8 cellular contexts compared by ENCODE assay signal in the genomic region with DNA sequence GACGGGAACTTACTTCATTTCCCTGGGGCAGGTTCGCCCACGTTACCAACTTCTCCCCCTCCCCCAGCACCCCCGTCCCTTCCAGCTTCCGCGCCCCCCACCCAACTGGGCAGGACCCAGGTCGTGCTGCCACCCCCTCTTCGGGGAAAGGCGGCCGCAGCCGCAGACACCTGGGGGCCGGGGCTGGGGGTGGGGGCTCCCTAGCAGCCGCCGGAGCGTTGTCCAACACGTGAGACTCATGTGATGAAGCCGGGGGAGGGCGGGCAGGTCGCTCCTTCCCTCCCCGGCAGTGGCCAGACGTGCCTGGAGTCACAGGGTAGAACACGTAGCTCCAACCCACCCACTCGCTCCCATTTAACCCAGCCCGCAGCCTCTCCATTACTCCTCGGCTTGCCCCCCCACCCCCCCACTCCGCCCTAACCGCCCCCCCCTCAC. TPM values are rescaled to one million over a fixed set of nuclear protein-coding genes. Genes with fewer than 3 reads are reported as not detected.
DNase-seq lines count a peak whose midpoint lies in the region; ATAC-seq and FAIRE-seq lines count a peak whose summit lies in the region.

No MANE protein-coding gene starts in this region.

- in situ Hi-C loops in Caki2 (cut with HindIII; ENCODE audit: low pct_unique_long_range_greater_than_20kb, low sequenced_read_pairs): loop anchor here (10.0 kb wide), 1 partner anchor 244 kb away; no protein-coding TSS in a partner anchor

- DNase-seq in Caki2 (ENCODE audit: low read depth) (peak; percentile 91), HT1080 (ENCODE audit: low read depth) (peak; percentile 94), RCC 7860 (ENCODE audit: low spot score) (peak; percentile 96), fibroblast of peridontal ligament (ENCODE audit: extremely low read depth) (peak; percentile 97), stromal cell of bone marrow (ENCODE audit: low read depth) (peak; percentile 97)
- peak; percentile 93 for DNase-seq in activated T-helper 2 cell treated with anti-CD3 and anti-CD28 coated beads, Interferon-gamma antibody, Interleukin-2, Interleukin-4, amounts not matched to agents 10 μg/mL and 5 μg/mL and 100 μg/mL, durations not matched to agents 14 hours and 24 hours and 36 hours (ENCODE audit: low spot score)
- peak; percentile 100 for DNase-seq in natural killer cell treated with Interleukin-12 subunit alpha and Interleukin-12 subunit beta and Interleukin-15 and Interleukin-18, amount 100 ng/mL, for 72 hours (ENCODE audit: low spot score)

- FAIRE-seq in RCC 7860 (lab: Jason Lieb, UNC): no peak

- H3K4me1 Mint-ChIP-seq in activated T-helper 2 cell treated with anti-CD3 and anti-CD28 coated beads, Interferon-gamma antibody, Interleukin-2, Interleukin-4, amounts not matched to agents 10 μg/mL and 5 μg/mL and 100 μg/mL, durations not matched to agents 14 hours and 24 hours and 36 hours (ENCODE audit: low read depth): peaks cover 36% of the 10 kb centered on the region
- peaks cover 36 to 64% of the 10 kb centered on the region in 2 donors for H3K4me1 Mint-ChIP-seq in natural killer cell treated with Interleukin-12 subunit alpha and Interleukin-12 subunit beta and Interleukin-15 and Interleukin-18, amount 100 ng/mL, for 72 hours (ENCODE audit: low read depth in 2 of 2)

- H3K4me3 Mint-ChIP-seq in activated T-helper 2 cell treated with anti-CD3 and anti-CD28 coated beads, Interferon-gamma antibody, Interleukin-2, Interleukin-4, amounts not matched to agents 10 μg/mL and 5 μg/mL and 100 μg/mL, durations not matched to agents 14 hours and 24 hours and 36 hours (ENCODE audit: low read depth): peak overlapping the region; percentile 99
- peak overlapping the region; percentile 96 for H3K4me3 Mint-ChIP-seq in natural killer cell treated with Interleukin-12 subunit alpha and Interleukin-12 subunit beta and Interleukin-15 and Interleukin-18, amount 100 ng/mL, for 72 hours

- peaks cover 57% of the 10 kb centered on the region for H3K36me3 Mint-ChIP-seq in activated T-helper 2 cell treated with anti-CD3 and anti-CD28 coated beads, Interferon-gamma antibody, Interleukin-2, Interleukin-4, amounts not matched to agents 10 μg/mL and 5 μg/mL and 100 μg/mL, durations not matched to agents 14 hours and 24 hours and 36 hours (ENCODE audit: low read depth)
- peaks cover 46% of the 10 kb centered on the region for H3K36me3 Mint-ChIP-seq in natural killer cell treated with Interleukin-12 subunit alpha and Interleukin-12 subunit beta and Interleukin-15 and Interleukin-18, amount 100 ng/mL, for 72 hours

- H3K27ac Mint-ChIP-seq in activated T-helper 2 cell treated with anti-CD3 and anti-CD28 coated beads, Interferon-gamma antibody, Interleukin-2, Interleukin-4, amounts not matched to agents 10 μg/mL and 5 μg/mL and 100 μg/mL, durations not matched to agents 14 hours and 24 hours and 36 hours: peak overlapping the region; percentile 84
- peak overlapping the region; percentile 91 to 97 for H3K27ac Mint-ChIP-seq in natural killer cell treated with Interleukin-12 subunit alpha and Interleukin-12 subunit beta and Interleukin-15 and Interleukin-18, amount 100 ng/mL, for 72 hours

- no peaks in the 10 kb centered on the region for H3K9me3 Mint-ChIP-seq in activated T-helper 2 cell treated with anti-CD3 and anti-CD28 coated beads, Interferon-gamma antibody, Interleukin-2, Interleukin-4, amounts not matched to agents 10 μg/mL and 5 μg/mL and 100 μg/mL, durations not matched to agents 14 hours and 24 hours and 36 hours
- no peaks in the 10 kb centered on the region for H3K9me3 Mint-ChIP-seq in natural killer cell treated with Interleukin-12 subunit alpha and Interleukin-12 subunit beta and Interleukin-15 and Interleukin-18, amount 100 ng/mL, for 72 hours

- ATAC-seq in GM21381 (IDR thresholded peaks at IDR 0.05; ENCODE audit: unreplicated experiment): peak; percentile 41
- peak; percentile 73 to 75 for ATAC-seq in natural killer cell treated with Interleukin-12 subunit alpha and Interleukin-12 subunit beta and Interleukin-15 and Interleukin-18, amount 100 ng/mL, for 72 hours

- intact Hi-C loops in activated T-helper 2 cell treated with anti-CD3 and anti-CD28 coated beads, Interferon-gamma antibody, Interleukin-2, Interleukin-4, amounts not matched to agents 10 μg/mL and 5 μg/mL and 100 μg/mL, durations not matched to agents 14 hours and 24 hours and 36 hours (cut with micrococcal nuclease): loop anchor here (1.0 to 5.0 kb wide), 8 partner anchors 23 to 628 kb away; a partner anchor contains a TSS

- H3K27me3 Mint-ChIP-seq in activated T-helper 2 cell treated with anti-CD3 and anti-CD28 coated beads, Interferon-gamma antibody, Interleukin-2, Interleukin-4, amounts not matched to agents 10 μg/mL and 5 μg/mL and 100 μg/mL, durations not matched to agents 14 hours and 24 hours and 36 hours (ENCODE audit: low read depth): no peaks in the 10 kb centered on the region
- no peaks in the 10 kb centered on the region for H3K27me3 Mint-ChIP-seq in natural killer cell treated with Interleukin-12 subunit alpha and Interleukin-12 subunit beta and Interleukin-15 and Interleukin-18, amount 100 ng/mL, for 72 hours

RNA-seq across cellular contexts. Expression of a gene that starts 0.3 kb away (rescaled TPM):
- total RNA-seq in Caki2 (2014; rRNA removed; shearing (Covaris generic); ENCODE audit: low replicate concordance): 35.3 and 49.9 TPM in 2 replicates
- 14.1 and 19.2 TPM in 2 replicates for total RNA-seq in HT1080 (2014; rRNA removed; shearing (Covaris generic))
- 42.3 and 51.3 TPM in 2 replicates for polyA plus RNA-seq in HT1080 (2015; cell fraction: cytosol; rRNA removed)
- polyA plus RNA-seq in HT1080 (2015; cell fraction: nucleus; rRNA removed): 85.2 and 104 TPM in 2 replicates
- total RNA-seq in activated T-helper 2 cell treated with anti-CD3 and anti-CD28 coated beads, Interferon-gamma antibody, Interleukin-2, Interleukin-4, amounts not matched to agents 10 μg/mL and 5 μg/mL and 100 μg/mL, durations not matched to agents 14 hours and 24 hours and 36 hours: 421 and 425 TPM in 2 replicates
- total RNA-seq in natural killer cell treated with Interleukin-12 subunit alpha and Interleukin-12 subunit beta and Interleukin-15 and Interleukin-18, amount 100 ng/mL, for 72 hours: 100 to 1,000 TPM; 579 to 941 TPM

Comparison
In these comparisons a context has a peak if more than half of its experiments do, and no peak if none do; other contexts are left out.
1. Peak in every context shown above with its lines: DNase-seq and ATAC-seq.